In the genomic region with DNA sequence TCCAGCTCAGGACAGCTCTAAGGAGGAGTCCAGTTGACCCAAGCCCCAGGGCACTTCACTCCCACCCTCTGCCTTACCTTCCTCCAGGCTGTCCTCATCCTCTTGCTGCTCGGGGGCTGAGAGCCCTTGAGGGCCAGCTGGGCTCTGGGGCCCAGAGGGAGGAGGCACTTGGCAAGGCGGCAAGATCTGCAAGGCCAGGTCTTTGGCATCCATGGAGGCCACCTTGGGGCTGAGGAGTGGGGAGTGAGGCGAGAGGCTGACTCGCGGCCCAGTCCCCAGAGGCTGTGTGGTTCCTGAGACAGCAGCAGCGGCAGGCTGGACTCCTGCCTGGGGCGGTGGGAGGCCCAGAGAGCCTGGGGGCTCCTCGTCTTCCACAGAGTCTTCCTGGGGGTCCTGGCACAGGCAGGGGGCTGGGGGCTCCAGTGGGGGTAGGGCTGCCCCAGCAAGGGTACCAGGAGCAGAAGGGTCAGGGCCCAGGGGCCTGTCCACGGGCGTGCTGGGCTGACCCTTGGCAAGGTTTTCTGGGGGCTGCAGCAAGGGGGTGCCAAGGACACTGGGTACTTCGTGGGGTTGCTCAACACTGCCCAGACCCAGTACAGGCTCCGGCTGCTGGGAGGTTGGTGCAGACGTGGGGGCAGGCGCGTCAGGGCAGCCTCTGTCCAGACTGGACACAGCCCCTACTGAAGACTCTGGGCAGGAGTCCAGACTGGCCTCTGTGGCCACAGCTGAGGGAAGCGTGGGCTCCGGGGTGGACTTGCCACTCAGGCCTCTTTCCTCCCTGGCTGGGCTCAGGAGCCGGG, we compare ENCODE assay signal across 1 cellular context.
TF ChIP-seq lines count a peak whose summit lies in the region.

No MANE protein-coding gene starts in this region.

TF ChIP-seq in HCT116, 20 proteins besides CTCF, POLR2A, EP300 and RAD21 (continued from another document):
- TF ChIP-seq, protein P1, sequence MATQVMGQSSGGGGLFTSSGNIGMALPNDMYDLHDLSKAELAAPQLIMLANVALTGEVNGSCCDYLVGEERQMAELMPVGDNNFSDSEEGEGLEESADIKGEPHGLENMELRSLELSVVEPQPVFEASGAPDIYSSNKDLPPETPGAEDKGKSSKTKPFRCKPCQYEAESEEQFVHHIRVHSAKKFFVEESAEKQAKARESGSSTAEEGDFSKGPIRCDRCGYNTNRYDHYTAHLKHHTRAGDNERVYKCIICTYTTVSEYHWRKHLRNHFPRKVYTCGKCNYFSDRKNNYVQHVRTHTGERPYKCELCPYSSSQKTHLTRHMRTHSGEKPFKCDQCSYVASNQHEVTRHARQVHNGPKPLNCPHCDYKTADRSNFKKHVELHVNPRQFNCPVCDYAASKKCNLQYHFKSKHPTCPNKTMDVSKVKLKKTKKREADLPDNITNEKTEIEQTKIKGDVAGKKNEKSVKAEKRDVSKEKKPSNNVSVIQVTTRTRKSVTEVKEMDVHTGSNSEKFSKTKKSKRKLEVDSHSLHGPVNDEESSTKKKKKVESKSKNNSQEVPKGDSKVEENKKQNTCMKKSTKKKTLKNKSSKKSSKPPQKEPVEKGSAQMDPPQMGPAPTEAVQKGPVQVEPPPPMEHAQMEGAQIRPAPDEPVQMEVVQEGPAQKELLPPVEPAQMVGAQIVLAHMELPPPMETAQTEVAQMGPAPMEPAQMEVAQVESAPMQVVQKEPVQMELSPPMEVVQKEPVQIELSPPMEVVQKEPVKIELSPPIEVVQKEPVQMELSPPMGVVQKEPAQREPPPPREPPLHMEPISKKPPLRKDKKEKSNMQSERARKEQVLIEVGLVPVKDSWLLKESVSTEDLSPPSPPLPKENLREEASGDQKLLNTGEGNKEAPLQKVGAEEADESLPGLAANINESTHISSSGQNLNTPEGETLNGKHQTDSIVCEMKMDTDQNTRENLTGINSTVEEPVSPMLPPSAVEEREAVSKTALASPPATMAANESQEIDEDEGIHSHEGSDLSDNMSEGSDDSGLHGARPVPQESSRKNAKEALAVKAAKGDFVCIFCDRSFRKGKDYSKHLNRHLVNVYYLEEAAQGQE (IDR thresholded peaks at IDR 0.05; ENCODE audit: low read depth): no peak
